ENCODE assay signal across 1 cellular context in genomic region chr3:193040836-193041672, GRCh38.
TF ChIP-seq lines count a peak whose summit lies in the region.

No MANE protein-coding gene starts in this region.

TF ChIP-seq in HCT116, 20 proteins besides CTCF, POLR2A, EP300 and RAD21 (continued from another document):
- TF ChIP-seq ZBTB33 (IDR thresholded peaks at IDR 0.05; ENCODE audit: extremely low read depth, insufficient replicate concordance, low read length) (no peak), EGR1 (IDR thresholded peaks at IDR 0.05; ENCODE audit: low read depth) (no peak), SRF (IDR thresholded peaks at IDR 0.05; ENCODE audit: low read depth) (no peak)
